ENCODE assay signal across 8 cellular contexts in the genomic region with DNA sequence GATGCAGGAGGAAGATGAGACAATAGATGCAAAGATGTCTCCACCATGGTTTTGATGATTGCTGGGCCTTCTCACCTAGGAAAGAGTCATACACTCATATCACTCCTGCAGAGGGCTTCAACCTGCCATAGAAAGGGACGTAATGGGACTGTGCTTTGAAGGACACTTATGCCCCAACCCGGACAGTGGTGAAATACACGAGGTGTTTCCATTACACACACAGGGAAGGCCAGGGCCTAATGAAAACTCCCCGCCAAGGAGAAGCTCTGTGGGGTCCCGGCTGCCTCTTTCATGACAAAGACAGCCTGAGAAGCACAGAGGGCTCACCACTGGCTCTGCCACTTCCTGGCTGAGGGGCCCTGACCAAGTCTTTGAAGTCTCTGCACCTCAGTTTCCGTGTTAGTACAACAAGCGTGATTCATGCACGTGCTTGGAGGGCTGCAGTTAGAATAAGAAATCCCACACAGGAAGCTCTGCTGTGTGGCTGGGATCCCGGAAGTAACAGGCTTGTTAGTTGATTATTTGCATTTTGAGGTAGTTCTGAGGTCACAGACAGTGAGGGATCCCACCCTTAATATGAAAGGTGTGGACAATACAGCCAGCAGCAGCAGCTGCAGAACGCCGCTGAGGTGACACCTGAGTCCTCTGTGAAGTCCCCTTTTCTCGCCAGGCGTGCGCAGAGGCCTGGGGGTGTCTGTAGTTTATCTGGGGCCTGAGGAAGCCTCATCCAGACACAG.
DNase-seq lines count a peak whose midpoint lies in the region; ATAC-seq and TF ChIP-seq lines count a peak whose summit lies in the region.

No MANE protein-coding gene starts in this region.

- DNase-seq in ELR (ENCODE audit: low read depth) (peak; percentile 35), GM23338 (ENCODE audit: low spot score) (no peak), NOMO-1 treated with DMSO at 0.1 percent for 48 hours (lab: John Stamatoyannopoulos, UW; ENCODE audit: unreplicated experiment) (peak; percentile 73), activated gamma-delta T cell (lab: John Stamatoyannopoulos, UW) (peak; percentile 62), NCI-H2029 (lab: John Stamatoyannopoulos, UW) (no peak), NCI-H2196 (lab: John Stamatoyannopoulos, UW; ENCODE audit: unreplicated experiment) (no peak), NCI-H2171 treated with DMSO at 0.1 percent for 48 hours (lab: John Stamatoyannopoulos, UW) (no peak)
- peak; percentile 41 for DNase-seq in stimulated activated CD4-positive, alpha-beta T cell treated with anti-CD3 and anti-CD28 coated beads, Interleukin-4, amount 100 ng/mL, for 1 hour

- H3K27me3 Mint-ChIP-seq in GM23338 (ENCODE audit: insufficient read depth, low read depth, poor library complexity), result peaks cover 15% of the 10 kb centered on the region

- H3K9me3 Mint-ChIP-seq in GM23338, result peaks cover 4% of the 10 kb centered on the region; the same call in 2 of the 3 replicates

- H3K27ac Mint-ChIP-seq in GM23338, result no peak overlapping the region

- no peak overlapping the region for H3K27ac ChIP-seq in GM23338 (ENCODE audit: low read depth)

- no peaks in the 10 kb centered on the region for H4K20me1 ChIP-seq in GM23338 (replicated peaks; ENCODE audit: insufficient read depth)

- H3K36me3 ChIP-seq in GM23338 (ENCODE audit: insufficient read depth), result 0 out of 2 replicates have a peak, but pooled peaks cover 5% of the 10 kb centered on the region

- no peaks in the 10 kb centered on the region for H3K27me3 ChIP-seq in GM23338 (ENCODE audit: insufficient read depth)

- H3K4me3 Mint-ChIP-seq in GM23338, result no peak overlapping the region

- no peak overlapping the region for H3K4me2 ChIP-seq in GM23338

- no peaks in the 10 kb centered on the region for H3K79me2 ChIP-seq in GM23338 (replicated peaks; ENCODE audit: insufficient read depth)

- no peak for TF ChIP-seq CTCF in GM23338 (conservative IDR thresholded peaks at IDR 0.05; ENCODE audit: low read depth in 2 of 2)

- no peaks in the 10 kb centered on the region for H3K4me1 ChIP-seq in GM23338 (ENCODE audit: insufficient read depth)

- H3K36me3 Mint-ChIP-seq in GM23338 (ENCODE audit: low read depth), result no peaks in the 10 kb centered on the region

- H3K4me1 Mint-ChIP-seq in GM23338, result peaks cover 17% of the 10 kb centered on the region; the same call in 2 of the 3 replicates

- no peak overlapping the region for H3K4me3 ChIP-seq in GM23338

- H3K9me2 ChIP-seq in GM23338 (ENCODE audit: insufficient read depth), result no peaks in the 10 kb centered on the region; the same call in 1 of the 2 replicates

- no peak for ATAC-seq in GM23338

- H2AFZ ChIP-seq in GM23338, result peak overlapping the region; percentile 90

- H3F3A ChIP-seq in GM23338 (replicated peaks; ENCODE audit: low read depth), result no peaks in the 10 kb centered on the region

TF ChIP-seq in GM23338, 12 proteins besides CTCF, POLR2A, EP300 and RAD21 (continues in another document):
- no peak for TF ChIP-seq EZH2 (IDR thresholded peaks at IDR 0.05; ENCODE audit: low read depth, unreplicated experiment)
- TF ChIP-seq POLR2AphosphoS5 (IDR thresholded peaks at IDR 0.05; ENCODE audit: low read depth), result no peak
- TF ChIP-seq NANOG (IDR thresholded peaks at IDR 0.05; ENCODE audit: borderline replicate concordance), result no peak
- no peak for TF ChIP-seq JUNB (IDR thresholded peaks at IDR 0.05; ENCODE audit: unreplicated experiment)
- no peak for TF ChIP-seq ZNF331 (CRISPR knock-in tag; IDR thresholded peaks at IDR 0.05; ENCODE audit: low read depth)
- no peak for TF ChIP-seq ETS1 (IDR thresholded peaks at IDR 0.05)
- TF ChIP-seq, protein P1, sequence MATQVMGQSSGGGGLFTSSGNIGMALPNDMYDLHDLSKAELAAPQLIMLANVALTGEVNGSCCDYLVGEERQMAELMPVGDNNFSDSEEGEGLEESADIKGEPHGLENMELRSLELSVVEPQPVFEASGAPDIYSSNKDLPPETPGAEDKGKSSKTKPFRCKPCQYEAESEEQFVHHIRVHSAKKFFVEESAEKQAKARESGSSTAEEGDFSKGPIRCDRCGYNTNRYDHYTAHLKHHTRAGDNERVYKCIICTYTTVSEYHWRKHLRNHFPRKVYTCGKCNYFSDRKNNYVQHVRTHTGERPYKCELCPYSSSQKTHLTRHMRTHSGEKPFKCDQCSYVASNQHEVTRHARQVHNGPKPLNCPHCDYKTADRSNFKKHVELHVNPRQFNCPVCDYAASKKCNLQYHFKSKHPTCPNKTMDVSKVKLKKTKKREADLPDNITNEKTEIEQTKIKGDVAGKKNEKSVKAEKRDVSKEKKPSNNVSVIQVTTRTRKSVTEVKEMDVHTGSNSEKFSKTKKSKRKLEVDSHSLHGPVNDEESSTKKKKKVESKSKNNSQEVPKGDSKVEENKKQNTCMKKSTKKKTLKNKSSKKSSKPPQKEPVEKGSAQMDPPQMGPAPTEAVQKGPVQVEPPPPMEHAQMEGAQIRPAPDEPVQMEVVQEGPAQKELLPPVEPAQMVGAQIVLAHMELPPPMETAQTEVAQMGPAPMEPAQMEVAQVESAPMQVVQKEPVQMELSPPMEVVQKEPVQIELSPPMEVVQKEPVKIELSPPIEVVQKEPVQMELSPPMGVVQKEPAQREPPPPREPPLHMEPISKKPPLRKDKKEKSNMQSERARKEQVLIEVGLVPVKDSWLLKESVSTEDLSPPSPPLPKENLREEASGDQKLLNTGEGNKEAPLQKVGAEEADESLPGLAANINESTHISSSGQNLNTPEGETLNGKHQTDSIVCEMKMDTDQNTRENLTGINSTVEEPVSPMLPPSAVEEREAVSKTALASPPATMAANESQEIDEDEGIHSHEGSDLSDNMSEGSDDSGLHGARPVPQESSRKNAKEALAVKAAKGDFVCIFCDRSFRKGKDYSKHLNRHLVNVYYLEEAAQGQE (IDR thresholded peaks at IDR 0.05; ENCODE audit: unreplicated experiment), result no peak
- TF ChIP-seq, protein P2, sequence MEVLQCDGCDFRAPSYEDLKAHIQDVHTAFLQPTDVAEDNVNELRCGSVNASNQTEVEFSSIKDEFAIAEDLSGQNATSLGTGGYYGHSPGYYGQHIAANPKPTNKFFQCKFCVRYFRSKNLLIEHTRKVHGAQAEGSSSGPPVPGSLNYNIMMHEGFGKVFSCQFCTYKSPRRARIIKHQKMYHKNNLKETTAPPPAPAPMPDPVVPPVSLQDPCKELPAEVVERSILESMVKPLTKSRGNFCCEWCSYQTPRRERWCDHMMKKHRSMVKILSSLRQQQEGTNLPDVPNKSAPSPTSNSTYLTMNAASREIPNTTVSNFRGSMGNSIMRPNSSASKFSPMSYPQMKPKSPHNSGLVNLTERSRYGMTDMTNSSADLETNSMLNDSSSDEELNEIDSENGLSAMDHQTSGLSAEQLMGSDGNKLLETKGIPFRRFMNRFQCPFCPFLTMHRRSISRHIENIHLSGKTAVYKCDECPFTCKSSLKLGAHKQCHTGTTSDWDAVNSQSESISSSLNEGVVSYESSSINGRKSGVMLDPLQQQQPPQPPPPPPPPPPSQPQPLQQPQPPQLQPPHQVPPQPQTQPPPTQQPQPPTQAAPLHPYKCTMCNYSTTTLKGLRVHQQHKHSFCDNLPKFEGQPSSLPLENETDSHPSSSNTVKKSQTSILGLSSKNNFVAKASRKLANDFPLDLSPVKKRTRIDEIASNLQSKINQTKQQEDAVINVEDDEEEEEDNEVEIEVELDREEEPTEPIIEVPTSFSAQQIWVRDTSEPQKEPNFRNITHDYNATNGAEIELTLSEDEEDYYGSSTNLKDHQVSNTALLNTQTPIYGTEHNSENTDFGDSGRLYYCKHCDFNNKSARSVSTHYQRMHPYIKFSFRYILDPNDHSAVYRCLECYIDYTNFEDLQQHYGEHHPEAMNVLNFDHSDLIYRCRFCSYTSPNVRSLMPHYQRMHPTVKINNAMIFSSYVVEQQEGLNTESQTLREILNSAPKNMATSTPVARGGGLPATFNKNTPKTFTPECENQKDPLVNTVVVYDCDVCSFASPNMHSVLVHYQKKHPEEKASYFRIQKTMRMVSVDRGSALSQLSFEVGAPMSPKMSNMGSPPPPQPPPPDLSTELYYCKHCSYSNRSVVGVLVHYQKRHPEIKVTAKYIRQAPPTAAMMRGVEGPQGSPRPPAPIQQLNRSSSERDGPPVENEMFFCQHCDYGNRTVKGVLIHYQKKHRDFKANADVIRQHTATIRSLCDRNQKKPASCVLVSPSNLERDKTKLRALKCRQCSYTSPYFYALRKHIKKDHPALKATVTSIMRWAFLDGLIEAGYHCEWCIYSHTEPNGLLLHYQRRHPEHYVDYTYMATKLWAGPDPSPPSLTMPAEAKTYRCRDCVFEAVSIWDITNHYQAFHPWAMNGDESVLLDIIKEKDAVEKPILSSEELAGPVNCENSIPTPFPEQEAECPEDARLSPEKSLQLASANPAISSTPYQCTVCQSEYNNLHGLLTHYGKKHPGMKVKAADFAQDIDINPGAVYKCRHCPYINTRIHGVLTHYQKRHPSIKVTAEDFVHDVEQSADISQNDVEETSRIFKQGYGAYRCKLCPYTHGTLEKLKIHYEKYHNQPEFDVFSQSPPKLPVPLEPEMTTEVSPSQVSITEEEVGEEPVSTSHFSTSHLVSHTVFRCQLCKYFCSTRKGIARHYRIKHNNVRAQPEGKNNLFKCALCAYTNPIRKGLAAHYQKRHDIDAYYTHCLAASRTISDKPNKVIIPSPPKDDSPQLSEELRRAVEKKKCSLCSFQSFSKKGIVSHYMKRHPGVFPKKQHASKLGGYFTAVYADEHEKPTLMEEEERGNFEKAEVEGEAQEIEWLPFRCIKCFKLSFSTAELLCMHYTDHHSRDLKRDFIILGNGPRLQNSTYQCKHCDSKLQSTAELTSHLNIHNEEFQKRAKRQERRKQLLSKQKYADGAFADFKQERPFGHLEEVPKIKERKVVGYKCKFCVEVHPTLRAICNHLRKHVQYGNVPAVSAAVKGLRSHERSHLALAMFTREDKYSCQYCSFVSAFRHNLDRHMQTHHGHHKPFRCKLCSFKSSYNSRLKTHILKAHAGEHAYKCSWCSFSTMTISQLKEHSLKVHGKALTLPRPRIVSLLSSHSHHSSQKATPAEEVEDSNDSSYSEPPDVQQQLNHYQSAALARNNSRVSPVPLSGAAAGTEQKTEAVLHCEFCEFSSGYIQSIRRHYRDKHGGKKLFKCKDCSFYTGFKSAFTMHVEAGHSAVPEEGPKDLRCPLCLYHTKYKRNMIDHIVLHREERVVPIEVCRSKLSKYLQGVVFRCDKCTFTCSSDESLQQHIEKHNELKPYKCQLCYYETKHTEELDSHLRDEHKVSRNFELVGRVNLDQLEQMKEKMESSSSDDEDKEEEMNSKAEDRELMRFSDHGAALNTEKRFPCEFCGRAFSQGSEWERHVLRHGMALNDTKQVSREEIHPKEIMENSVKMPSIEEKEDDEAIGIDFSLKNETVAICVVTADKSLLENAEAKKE (CRISPR knock-in tag; IDR thresholded peaks at IDR 0.05), result no peak

Comparison
In these comparisons a context has a peak if more than half of its experiments do, and no peak if none do; other contexts are left out.
1. DNase-seq: peak in ELR (single experiment), NOMO-1 treated with DMSO at 0.1 percent for 48 hours (single experiment), activated gamma-delta T cell (single experiment) and stimulated activated CD4-positive, alpha-beta T cell treated with anti-CD3 and anti-CD28 coated beads, Interleukin-4, amount 100 ng/mL, for 1 hour (single experiment); none in GM23338 (single experiment), NCI-H2029 (single experiment), NCI-H2196 (single experiment) and NCI-H2171 treated with DMSO at 0.1 percent for 48 hours (single experiment).